20 cellular contexts compared by ENCODE assay signal in genomic region chr4:18844726-18845125, GRCh38.
DNase-seq lines count a peak whose midpoint lies in the region; ATAC-seq and TF ChIP-seq lines count a peak whose summit lies in the region.
"Had no signal": no experiment of that assay in that cellular context is flagged by ENCODE, and none has a peak within 500 bp of the region (broad histone marks: within the 10 kb centered on the region; RNA-seq: fewer than 3 reads in every experiment).

No MANE protein-coding gene starts in this region.

- H4K20me1 ChIP-seq in smooth muscle cell (ENCODE audit: low read depth) = no peaks in the 10 kb centered on the region

- no peaks in the 10 kb centered on the region for H3K27me3 ChIP-seq in smooth muscle cell (ENCODE audit: low read depth)

- no peak for TF ChIP-seq CTCF in astrocyte of the cerebellum (IDR thresholded peaks at IDR 0.05; ENCODE audit: low read depth, low read length, missing control alignments)
- TF ChIP-seq CTCF in fibroblast of pulmonary artery (IDR thresholded peaks at IDR 0.05; ENCODE audit: low read length, missing control alignments) = no peak
- TF ChIP-seq CTCF in smooth muscle cell (IDR thresholded peaks at IDR 0.05; ENCODE audit: borderline replicate concordance, insufficient read depth, poor library complexity, severe bottlenecking) = no peak

- no peak overlapping the region for H3K4me3 ChIP-seq in astrocyte of the cerebellum (ENCODE audit: low read depth, low read length)
- H3K4me3 ChIP-seq in fibroblast of pulmonary artery (replicated peaks; ENCODE audit: low read depth, low read length) = no peak overlapping the region
- no peak overlapping the region for H3K4me3 ChIP-seq in smooth muscle cell
- H3K4me3 ChIP-seq: GM23248 had no signal

- no peak overlapping the region for H3K27ac ChIP-seq in smooth muscle cell (ENCODE audit: low read depth)
- H3K27ac ChIP-seq: C4-2B, GM23248 had no signal

- no peak for ATAC-seq in HG02884 (IDR thresholded peaks at IDR 0.05; ENCODE audit: unreplicated experiment)
- ATAC-seq: HepG2, Panc1 had no signal

- WGBS in smooth muscle cell (ENCODE audit: low lambda C conversion rate) = 62% methylated on average over 1 of the region's 1 CpG

- in situ Hi-C loops in astrocyte of the cerebellum (cut with HindIII; ENCODE audit: low sequenced_read_pairs) = no loop called here
- in situ Hi-C loops in G401 (cut with HindIII; ENCODE audit: low sequenced_read_pairs) = no loop called here

- no peaks in the 10 kb centered on the region for H3F3A ChIP-seq in smooth muscle cell (ENCODE audit: low read depth)

- H3K9ac ChIP-seq in smooth muscle cell (ENCODE audit: low read depth) = no peak overlapping the region
- H3K9ac ChIP-seq: GM23248 had no signal

- H3K9me3 ChIP-seq in smooth muscle cell (replicated peaks; ENCODE audit: low read depth) = no peaks in the 10 kb centered on the region
- H3K9me3 ChIP-seq: Caco-2 had no signal

- H2AFZ ChIP-seq in smooth muscle cell (ENCODE audit: low read depth) = no peak overlapping the region
- H2AFZ ChIP-seq: GM23248 had no signal

- peak; percentile 13 for DNase-seq in A172 (ENCODE audit: low spot score)
- peak; percentile 8 for DNase-seq in HT1080 (ENCODE audit: low read depth)
- peak; percentile 29 for DNase-seq in astrocyte of the cerebellum (ENCODE audit: low read depth)
- peak; percentile 18 for DNase-seq in fibroblast of pulmonary artery (ENCODE audit: low read depth)
- no peak for DNase-seq in smooth muscle cell (lab: John Stamatoyannopoulos, UW; ENCODE audit: unreplicated experiment)
- DNase-seq in G401 (ENCODE audit: low spot score) = no peak
- no peak for DNase-seq in hypothalamus (lab: John Stamatoyannopoulos, UW)
- DNase-seq: 8988T, Caco-2, GDM1, GM23248, NCI-H1105 treated with DMSO at 0.1 percent for 48 hours, NCI-H187 treated with DMSO at 0.1 percent for 48 hours, NCI-H2171, NCI-H82, Right ventricle myocardium superior had no signal

- no peaks in the 10 kb centered on the region for H3K4me1 ChIP-seq in smooth muscle cell (ENCODE audit: low read depth)
- H3K4me1 ChIP-seq: Caco-2 had no signal

- no peaks in the 10 kb centered on the region for H3K36me3 ChIP-seq in smooth muscle cell (ENCODE audit: low read depth)

- H3K79me2 ChIP-seq in smooth muscle cell (ENCODE audit: low read depth) = no peaks in the 10 kb centered on the region

- H3K4me2 ChIP-seq in smooth muscle cell = no peak overlapping the region

Comparison
In these comparisons a context has a peak if more than half of its experiments do, and no peak if none do; other contexts are left out.
1. DNase-seq: peak in A172 (single experiment), HT1080 (single experiment), astrocyte of the cerebellum (single experiment) and fibroblast of pulmonary artery (single experiment); none in smooth muscle cell (single experiment), G401 (single experiment) and hypothalamus (0 of 51).